ENCODE assay signal across 1 cellular context in the genomic region with DNA sequence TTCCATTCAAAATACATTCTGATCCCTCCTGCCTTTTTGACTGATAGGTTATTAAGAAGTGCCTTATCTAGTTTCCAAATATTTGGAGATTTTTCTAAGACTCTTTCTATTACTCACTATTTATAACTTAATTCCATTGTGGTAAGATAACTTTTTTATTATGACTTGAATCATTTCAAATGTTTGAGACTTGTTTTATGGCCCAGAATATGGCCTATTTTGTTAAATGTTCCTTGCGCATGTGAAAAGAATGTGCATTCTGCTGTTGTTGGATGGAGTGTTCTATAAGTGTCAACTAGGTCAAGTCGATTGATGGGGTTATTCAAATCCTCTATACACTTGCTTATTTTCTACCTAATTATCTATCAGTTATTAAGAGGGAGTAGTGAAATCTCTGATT.
A peak's percentile ranks its signal among the peaks of the same experiment; 100 is the strongest.
TF ChIP-seq lines count a peak whose summit lies in the region.

No MANE protein-coding gene starts in this region.

TF ChIP-seq in K562, 482 proteins besides CTCF, POLR2A, EP300 and RAD21:
- no peak for TF ChIP-seq ZZZ3 (IDR thresholded peaks at IDR 0.05)
- TF ChIP-seq POLR2B (IDR thresholded peaks at IDR 0.05; ENCODE audit: low read depth, partially characterized antibody) = no peak
- TF ChIP-seq MEIS2 (IDR thresholded peaks at IDR 0.05; ENCODE audit: partially characterized antibody) = no peak
- no peak for TF ChIP-seq MTF1 (CRISPR knock-in tag; IDR thresholded peaks at IDR 0.05; ENCODE audit: borderline replicate concordance)
- no peak for TF ChIP-seq LEF1 (IDR thresholded peaks at IDR 0.05)
- TF ChIP-seq ZNF766 (CRISPR knock-in tag; conservative IDR thresholded peaks at IDR 0.05) = no peak
- TF ChIP-seq, protein P1, sequence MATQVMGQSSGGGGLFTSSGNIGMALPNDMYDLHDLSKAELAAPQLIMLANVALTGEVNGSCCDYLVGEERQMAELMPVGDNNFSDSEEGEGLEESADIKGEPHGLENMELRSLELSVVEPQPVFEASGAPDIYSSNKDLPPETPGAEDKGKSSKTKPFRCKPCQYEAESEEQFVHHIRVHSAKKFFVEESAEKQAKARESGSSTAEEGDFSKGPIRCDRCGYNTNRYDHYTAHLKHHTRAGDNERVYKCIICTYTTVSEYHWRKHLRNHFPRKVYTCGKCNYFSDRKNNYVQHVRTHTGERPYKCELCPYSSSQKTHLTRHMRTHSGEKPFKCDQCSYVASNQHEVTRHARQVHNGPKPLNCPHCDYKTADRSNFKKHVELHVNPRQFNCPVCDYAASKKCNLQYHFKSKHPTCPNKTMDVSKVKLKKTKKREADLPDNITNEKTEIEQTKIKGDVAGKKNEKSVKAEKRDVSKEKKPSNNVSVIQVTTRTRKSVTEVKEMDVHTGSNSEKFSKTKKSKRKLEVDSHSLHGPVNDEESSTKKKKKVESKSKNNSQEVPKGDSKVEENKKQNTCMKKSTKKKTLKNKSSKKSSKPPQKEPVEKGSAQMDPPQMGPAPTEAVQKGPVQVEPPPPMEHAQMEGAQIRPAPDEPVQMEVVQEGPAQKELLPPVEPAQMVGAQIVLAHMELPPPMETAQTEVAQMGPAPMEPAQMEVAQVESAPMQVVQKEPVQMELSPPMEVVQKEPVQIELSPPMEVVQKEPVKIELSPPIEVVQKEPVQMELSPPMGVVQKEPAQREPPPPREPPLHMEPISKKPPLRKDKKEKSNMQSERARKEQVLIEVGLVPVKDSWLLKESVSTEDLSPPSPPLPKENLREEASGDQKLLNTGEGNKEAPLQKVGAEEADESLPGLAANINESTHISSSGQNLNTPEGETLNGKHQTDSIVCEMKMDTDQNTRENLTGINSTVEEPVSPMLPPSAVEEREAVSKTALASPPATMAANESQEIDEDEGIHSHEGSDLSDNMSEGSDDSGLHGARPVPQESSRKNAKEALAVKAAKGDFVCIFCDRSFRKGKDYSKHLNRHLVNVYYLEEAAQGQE (CRISPR knock-in tag; IDR thresholded peaks at IDR 0.05; ENCODE audit: low read depth) = no peak
- TF ChIP-seq BMI1 (IDR thresholded peaks at IDR 0.05; ENCODE audit: low read length) = 0 out of 2 replicates have a peak, but pooled peaks have one; percentile 31
- TF ChIP-seq MTA1 (IDR thresholded peaks at IDR 0.05; ENCODE audit: borderline replicate concordance) = no peak
- TF ChIP-seq GATAD2A (IDR thresholded peaks at IDR 0.05) = no peak
- no peak for TF ChIP-seq BCL6 (CRISPR knock-in tag; IDR thresholded peaks at IDR 0.05)
- TF ChIP-seq, protein P2, sequence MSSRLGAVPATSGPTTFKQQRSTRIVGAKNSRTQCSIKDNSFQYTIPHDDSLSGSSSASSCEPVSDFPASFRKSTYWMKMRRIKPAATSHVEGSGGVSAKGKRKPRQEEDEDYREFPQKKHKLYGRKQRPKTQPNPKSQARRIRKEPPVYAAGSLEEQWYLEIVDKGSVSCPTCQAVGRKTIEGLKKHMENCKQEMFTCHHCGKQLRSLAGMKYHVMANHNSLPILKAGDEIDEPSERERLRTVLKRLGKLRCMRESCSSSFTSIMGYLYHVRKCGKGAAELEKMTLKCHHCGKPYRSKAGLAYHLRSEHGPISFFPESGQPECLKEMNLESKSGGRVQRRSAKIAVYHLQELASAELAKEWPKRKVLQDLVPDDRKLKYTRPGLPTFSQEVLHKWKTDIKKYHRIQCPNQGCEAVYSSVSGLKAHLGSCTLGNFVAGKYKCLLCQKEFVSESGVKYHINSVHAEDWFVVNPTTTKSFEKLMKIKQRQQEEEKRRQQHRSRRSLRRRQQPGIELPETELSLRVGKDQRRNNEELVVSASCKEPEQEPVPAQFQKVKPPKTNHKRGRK (tag; IDR thresholded peaks at IDR 0.05) = 0 out of 2 replicates have a peak, but pooled peaks have one; percentile 1
- no peak for TF ChIP-seq ZBTB1 (CRISPR knock-in tag; IDR thresholded peaks at IDR 0.05; ENCODE audit: borderline replicate concordance, low read depth)
